In genomic region chr20:57048027-57048869, GRCh38 we compare ENCODE assay signal across 9 cellular contexts.
DNase-seq lines count a peak whose midpoint lies in the region; ATAC-seq and TF ChIP-seq lines count a peak whose summit lies in the region.
"Had no signal": no experiment of that assay in that cellular context is flagged by ENCODE, and none has a peak within 500 bp of the region (broad histone marks: within the 10 kb centered on the region; RNA-seq: fewer than 3 reads in every experiment).

No MANE protein-coding gene starts in this region.

- no peaks in the 10 kb centered on the region for H3K27me3 ChIP-seq in tibial nerve

- no peaks in the 10 kb centered on the region for H3K36me3 ChIP-seq in tibial nerve

- H3K4me3 ChIP-seq in tibial nerve: no peak overlapping the region

- peaks cover 7% of the 10 kb centered on the region; the same call in 1 of the 2 replicates for H3K4me1 Mint-ChIP-seq in WTC11
- H3K4me1 Mint-ChIP-seq: CD4-positive, alpha-beta memory T cell had no signal

- H3K9me3 ChIP-seq in tibial nerve: peaks cover 0 to 4% (median 0%) of the 10 kb centered on the region in 4 donors

- TF ChIP-seq EP300 in tibial nerve (IDR thresholded peaks at IDR 0.05): no peak

- H3K36me3 Mint-ChIP-seq in WTC11: no peaks in the 10 kb centered on the region
- H3K36me3 Mint-ChIP-seq: CD4-positive, alpha-beta memory T cell had no signal

- 52 to 56% methylated on average over 13 to 14 of the region's 14 CpGs for WGBS in tibial nerve, 2 donors

- H3K27ac Mint-ChIP-seq in WTC11: no peak overlapping the region
- H3K27ac Mint-ChIP-seq: CD4-positive, alpha-beta memory T cell had no signal

- H3K4me3 Mint-ChIP-seq in WTC11: no peak overlapping the region
- H3K4me3 Mint-ChIP-seq: CD4-positive, alpha-beta memory T cell had no signal

- DNase-seq in NCI-H524 (lab: John Stamatoyannopoulos, UW) (peak; percentile 7 to 46), NCI-H524 treated with DMSO at 0.1 percent for 48 hours (lab: John Stamatoyannopoulos, UW) (no peak), HT-29 (ENCODE audit: low spot score) (peak; percentile 31), WTC11 (ENCODE audit: low spot score) (peak; percentile 76), iPS-NIHi11 (ENCODE audit: low spot score) (peak; percentile 87), tibial nerve (ENCODE audit: low spot score in 2 of 2) (no peak)

- no peaks in the 10 kb centered on the region for H3K27me3 Mint-ChIP-seq in WTC11 (ENCODE audit: low read depth)

- peak; percentile 88 for TF ChIP-seq CTCF in WTC11 (IDR thresholded peaks at IDR 0.05)
- peak in 4 of 5 experiments; percentile 21 to 38 (median 26) for TF ChIP-seq CTCF in tibial nerve (IDR thresholded peaks at IDR 0.05)

- peaks cover 0 to 7% (median 3%) of the 10 kb centered on the region in 4 donors for H3K4me1 ChIP-seq in tibial nerve

- peaks cover 5% of the 10 kb centered on the region for H3K9me3 Mint-ChIP-seq in WTC11

- CTCF ChIA-PET in WTC11 (lab: Charles Lee): interaction anchor here (0.6 to 1.7 kb wide), 8 partner anchors 13 to 1722 kb away, joined by 3 to 7 read pairs (median 4); no protein-coding TSS in a partner anchor

- no peak overlapping the region for H3K27ac ChIP-seq in tibial nerve

- POLR2A ChIA-PET in WTC11 (lab: Charles Lee): no interaction called here

- peak; percentile 95 for ATAC-seq in WTC11
- ATAC-seq in GM18511 (IDR thresholded peaks at IDR 0.05; ENCODE audit: unreplicated experiment): no peak
- no peak for ATAC-seq in HG03521 (IDR thresholded peaks at IDR 0.05; ENCODE audit: unreplicated experiment)

- no peak for TF ChIP-seq POLR2A in tibial nerve (IDR thresholded peaks at IDR 0.05)

TF ChIP-seq in WTC11, 78 proteins besides CTCF, POLR2A, EP300 and RAD21 (continues in another document):
- TF ChIP-seq ARID4B (CRISPR knock-in tag; IDR thresholded peaks at IDR 0.05; ENCODE audit: borderline replicate concordance): no peak
- no peak for TF ChIP-seq USF1 (CRISPR knock-in tag; IDR thresholded peaks at IDR 0.05)
- no peak for TF ChIP-seq ZNF219 (CRISPR knock-in tag; IDR thresholded peaks at IDR 0.05; ENCODE audit: borderline replicate concordance)
- no peak for TF ChIP-seq NFYB (CRISPR knock-in tag; conservative IDR thresholded peaks at IDR 0.05; ENCODE audit: low read depth)
- TF ChIP-seq RELA (CRISPR knock-in tag; IDR thresholded peaks at IDR 0.05; ENCODE audit: borderline replicate concordance): no peak
- no peak for TF ChIP-seq NR3C1 (CRISPR knock-in tag; conservative IDR thresholded peaks at IDR 0.05; ENCODE audit: low read depth)
- no peak for TF ChIP-seq OVOL2 (CRISPR knock-in tag; IDR thresholded peaks at IDR 0.05; ENCODE audit: borderline replicate concordance)
- TF ChIP-seq STAT6 (CRISPR knock-in tag; conservative IDR thresholded peaks at IDR 0.05; ENCODE audit: low read depth): no peak
- no peak for TF ChIP-seq EMX1 (CRISPR knock-in tag; IDR thresholded peaks at IDR 0.05)
- no peak for TF ChIP-seq E2F1 (CRISPR knock-in tag; IDR thresholded peaks at IDR 0.05)
- no peak for TF ChIP-seq NR2C2 (CRISPR knock-in tag; IDR thresholded peaks at IDR 0.05)
- no peak for TF ChIP-seq NFATC4 (CRISPR knock-in tag; IDR thresholded peaks at IDR 0.05)
- TF ChIP-seq PREB (CRISPR knock-in tag; IDR thresholded peaks at IDR 0.05; ENCODE audit: borderline replicate concordance): no peak
- no peak for TF ChIP-seq SMAD4 (CRISPR knock-in tag; IDR thresholded peaks at IDR 0.05)
- TF ChIP-seq GABPB1 (CRISPR knock-in tag; IDR thresholded peaks at IDR 0.05): no peak
- no peak for TF ChIP-seq MLX (CRISPR knock-in tag; IDR thresholded peaks at IDR 0.05)
- TF ChIP-seq CREM (CRISPR knock-in tag; IDR thresholded peaks at IDR 0.05): no peak

Comparison
In these comparisons a context has a peak if more than half of its experiments do, and no peak if none do; other contexts are left out.
1. DNase-seq: peak in NCI-H524 (2 of 2), HT-29 (single experiment), WTC11 (single experiment) and iPS-NIHi11 (single experiment); none in NCI-H524 treated with DMSO at 0.1 percent for 48 hours (single experiment) and tibial nerve (0 of 2).